In genomic region chr3:185152433-185153169, GRCh38 we compare ENCODE assay signal across 8 cellular contexts. TPM values are rescaled to one million over a fixed set of nuclear protein-coding genes. Genes with fewer than 3 reads are reported as not detected.
DNase-seq lines count a peak whose midpoint lies in the region; ATAC-seq and TF ChIP-seq lines count a peak whose summit lies in the region.

Gene C3orf70 (minus strand): TSS chr3:185153060. CDS start chr3:185152823, 237 bp downstream.

- ATAC-seq in GM21515 (IDR thresholded peaks at IDR 0.05; ENCODE audit: unreplicated experiment) (peak; percentile 54), omental fat pad (ENCODE audit: low FRiP score) (peak; percentile 72), HG03039 (IDR thresholded peaks at IDR 0.05; ENCODE audit: unreplicated experiment) (no peak), HG02852 (IDR thresholded peaks at IDR 0.05; ENCODE audit: unreplicated experiment) (no peak)

- in situ Hi-C loops in Caki2 (cut with HindIII; ENCODE audit: low pct_unique_long_range_greater_than_20kb, low sequenced_read_pairs): no loop called here

- DNase-seq in Caki2 (ENCODE audit: low read depth) (peak; percentile 30), NCI-H2227 treated with DMSO at 0.1 percent for 48 hours (lab: John Stamatoyannopoulos, UW) (peak; percentile 75), amniotic stem cell (lab: John Stamatoyannopoulos, UW) (peak; percentile 10), cardiac septum (ENCODE audit: low spot score) (peak; percentile 78), omental fat pad (ENCODE audit: low spot score) (no peak)

- TF ChIP-seq CTCF in omental fat pad (IDR thresholded peaks at IDR 0.05): no peak

- intact Hi-C loops in cardiac septum (cut with DNase I): loop anchor here (5.0 to 10.0 kb wide), 2 partner anchors 108 to 340 kb away; partner anchors contain the start of gene VPS8

RNA-seq across cellular contexts. Expression of gene C3orf70, which starts in this region (rescaled TPM):
- not detected in 2 replicates for total RNA-seq in Caki2 (2014; rRNA removed; shearing (Covaris generic); ENCODE audit: low replicate concordance)
- 2.2 TPM for total RNA-seq in cardiac septum
- 1 to 10 TPM; 2.8 to 4.9 (median 3.5) TPM for total RNA-seq in omental fat pad

Comparison
In these comparisons a context has a peak if more than half of its experiments do, and no peak if none do; other contexts are left out.
1. Peak in DNase-seq in Caki2; RNA of the gene not detected or under 1 TPM.
2. ATAC-seq: peak in GM21515 (single experiment) and omental fat pad (single experiment); none in HG03039 (single experiment) and HG02852 (single experiment).